Comparison of ENCODE assay signal across 12 cellular contexts in the genomic region with DNA sequence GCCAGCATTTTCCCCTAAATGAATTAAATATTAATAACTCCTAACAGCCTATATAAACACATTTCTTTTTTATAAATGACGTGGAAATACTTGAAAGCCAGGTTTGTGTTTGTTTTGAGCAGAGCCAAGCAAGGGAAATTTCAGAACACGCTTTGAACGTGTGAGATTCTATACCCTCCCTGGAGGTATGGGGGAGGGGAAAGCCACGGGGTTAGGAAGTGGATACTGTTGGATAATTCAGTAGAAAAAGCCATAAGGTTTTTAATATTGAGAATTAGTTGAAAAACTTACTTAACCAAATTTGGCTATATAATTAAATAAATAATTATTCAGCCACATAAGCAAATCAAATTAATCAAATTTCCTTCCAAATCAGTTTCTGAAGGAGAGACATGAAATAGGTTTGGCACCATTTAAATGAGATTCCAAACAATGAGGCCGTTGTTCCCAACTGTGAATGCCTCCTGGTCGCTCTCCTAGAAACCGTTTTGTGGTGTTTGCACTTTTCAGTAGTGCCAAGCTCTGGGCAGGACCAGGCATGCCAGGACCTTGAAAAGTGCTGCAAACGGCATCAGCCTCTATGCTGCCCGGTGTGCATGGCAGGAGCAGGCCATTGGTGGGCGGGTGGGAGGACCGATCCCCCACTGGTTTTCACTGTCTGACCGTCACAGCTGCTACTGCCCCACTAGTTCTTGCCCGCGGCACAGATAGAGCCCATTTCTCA.
A peak's percentile ranks its signal among the peaks of the same experiment; 100 is the strongest.
DNase-seq lines count a peak whose midpoint lies in the region; ATAC-seq lines count a peak whose summit lies in the region.
"Had no signal": no experiment of that assay in that cellular context is flagged by ENCODE, and none has a peak within 500 bp of the region (broad histone marks: within the 10 kb centered on the region; RNA-seq: fewer than 3 reads in every experiment).

No MANE protein-coding gene starts in this region.

- peak; percentile 84 for DNase-seq in DMS 273 (lab: John Stamatoyannopoulos, UW; ENCODE audit: unreplicated experiment)
- peak; percentile 52 to 91 for DNase-seq in NCI-H2081 (lab: John Stamatoyannopoulos, UW)
- DNase-seq in anterior cingulate cortex (lab: John Stamatoyannopoulos, UW) = peak in 52 of 58 donors; percentile 1 to 83 (median 34)
- DNase-seq in left lobe of liver (ENCODE audit: low spot score) = no peak
- no peak for DNase-seq in NAMALWA (ENCODE audit: low spot score)
- DNase-seq in naive thymus-derived CD8-positive, alpha-beta T cell = no peak
- DNase-seq in kidney glomerular epithelial cell (lab: John Stamatoyannopoulos, UW) = no peak
- DNase-seq in iPS-NIHi7 (ENCODE audit: extremely low spot score) = no peak
- DNase-seq: AML-193, cerebellar nuclear complex, GM23248 had no signal

- ATAC-seq in left lobe of liver = peak; percentile 55
- no peak for ATAC-seq in naive thymus-derived CD8-positive, alpha-beta T cell
- ATAC-seq: stimulated activated memory B cell treated with anti-CD40 and anti-IgM and Interleukin-4, amounts not matched to agents 10 μg/mL and 1 μg/mL and 100 μg/mL, for 72 hours had no signal

- H3K27ac Mint-ChIP-seq in naive thymus-derived CD8-positive, alpha-beta T cell = no peak overlapping the region
- H3K27ac Mint-ChIP-seq: stimulated activated memory B cell treated with anti-CD40 and anti-IgM and Interleukin-4, amounts not matched to agents 10 μg/mL and 1 μg/mL and 100 μg/mL, for 72 hours had no signal

- no peak overlapping the region for H3K4me3 Mint-ChIP-seq in naive thymus-derived CD8-positive, alpha-beta T cell
- H3K4me3 Mint-ChIP-seq: stimulated activated memory B cell treated with anti-CD40 and anti-IgM and Interleukin-4, amounts not matched to agents 10 μg/mL and 1 μg/mL and 100 μg/mL, for 72 hours had no signal

- H3K27me3 Mint-ChIP-seq in naive thymus-derived CD8-positive, alpha-beta T cell = peaks cover 0 to 4% (median 0%) of the 10 kb centered on the region in 5 donors
- H3K27me3 Mint-ChIP-seq: stimulated activated memory B cell treated with anti-CD40 and anti-IgM and Interleukin-4, amounts not matched to agents 10 μg/mL and 1 μg/mL and 100 μg/mL, for 72 hours had no signal

- H3K9me3 Mint-ChIP-seq in naive thymus-derived CD8-positive, alpha-beta T cell = peaks cover 0 to 3% (median 0%) of the 10 kb centered on the region in 9 donors

- no peaks in the 10 kb centered on the region for H3K36me3 Mint-ChIP-seq in naive thymus-derived CD8-positive, alpha-beta T cell
- H3K36me3 Mint-ChIP-seq: stimulated activated memory B cell treated with anti-CD40 and anti-IgM and Interleukin-4, amounts not matched to agents 10 μg/mL and 1 μg/mL and 100 μg/mL, for 72 hours had no signal

- POLR2A ChIA-PET in naive thymus-derived CD8-positive, alpha-beta T cell (lab: Charles Lee) = no interaction called here

- H3K4me1 Mint-ChIP-seq in naive thymus-derived CD8-positive, alpha-beta T cell = no peaks in the 10 kb centered on the region
- H3K4me1 Mint-ChIP-seq: stimulated activated memory B cell treated with anti-CD40 and anti-IgM and Interleukin-4, amounts not matched to agents 10 μg/mL and 1 μg/mL and 100 μg/mL, for 72 hours had no signal

Comparison
In these comparisons a context has a peak if more than half of its experiments do, and no peak if none do; other contexts are left out.
1. DNase-seq: peak in DMS 273 (single experiment), NCI-H2081 (2 of 2) and anterior cingulate cortex (52 of 58); none in left lobe of liver (single experiment), NAMALWA (single experiment), naive thymus-derived CD8-positive, alpha-beta T cell (0 of 10), kidney glomerular epithelial cell (single experiment) and iPS-NIHi7 (single experiment).